In genomic region chr13:77318741-77319140, GRCh38 we compare ENCODE assay signal across 22 cellular contexts. TPM values are rescaled to one million over a fixed set of nuclear protein-coding genes. Genes with fewer than 3 reads are reported as not detected.
DNase-seq lines count a peak whose midpoint lies in the region; ATAC-seq, FAIRE-seq and TF ChIP-seq lines count a peak whose summit lies in the region.
"Had no signal": no experiment of that assay in that cellular context is flagged by ENCODE, and none has a peak within 500 bp of the region (broad histone marks: within the 10 kb centered on the region; RNA-seq: fewer than 3 reads in every experiment).

No MANE protein-coding gene starts in this region.

- H3K27ac ChIP-seq in HepG2 (ENCODE audit: extremely low read length, insufficient read depth, low read length) (no peak overlapping the region), right lobe of liver (no peak overlapping the region), endothelial cell of umbilical vein (ENCODE audit: insufficient read depth, low read depth, low read length) (no peak overlapping the region), adrenal gland (no peak overlapping the region)
- H3K27ac ChIP-seq: brain microvascular endothelial cell, psoas muscle had no signal

- dilution Hi-C loops in endothelial cell of umbilical vein (cut with MboI; ENCODE audit: extremely low pct_ligation_motif_present, low sequenced_read_pairs): no loop called here

- no peaks in the 10 kb centered on the region; a peak in 1 of 5 replicates for H3K36me3 ChIP-seq in HepG2 (replicated peaks in 1 of 2; ENCODE audit: control insufficient read depth in 1 of 2, insufficient read depth in 2 of 2, low read length in 2 of 2)
- H3K36me3 ChIP-seq in right lobe of liver: no peaks in the 10 kb centered on the region
- H3K36me3 ChIP-seq in Loucy (ENCODE audit: insufficient read depth, low read length): no peaks in the 10 kb centered on the region
- no peaks in the 10 kb centered on the region for H3K36me3 ChIP-seq in endothelial cell of umbilical vein (ENCODE audit: control insufficient read depth in 2 of 2, extremely low read depth in 1 of 2, insufficient read depth in 2 of 2, low read length in 2 of 2)
- no peaks in the 10 kb centered on the region for H3K36me3 ChIP-seq in adrenal gland (replicated peaks in 1 of 2)
- H3K36me3 ChIP-seq: brain microvascular endothelial cell had no signal

- no peaks in the 10 kb centered on the region for H3K27me3 Mint-ChIP-seq in stimulated activated naive CD8-positive, alpha-beta T cell treated with anti-CD3 and anti-CD28 coated beads, Interleukin-15, amount 100 ng/mL, for 72 hours
- H3K27me3 Mint-ChIP-seq: activated CD4-positive, alpha-beta memory T cell treated with anti-CD3 and anti-CD28 coated beads for 36 hours had no signal

- TF ChIP-seq EP300 in HepG2 (IDR thresholded peaks at IDR 0.05; ENCODE audit: low read depth in 2 of 2, low read length in 2 of 2): no peak
- no peak for TF ChIP-seq EP300 in HepG2 (CRISPR knock-in tag; IDR thresholded peaks at IDR 0.05; ENCODE audit: borderline replicate concordance)

- in situ Hi-C loops in HepG2 (cut with HindIII; ENCODE audit: extremely low pct_ligation_motif_present, low pct_unique_long_range_greater_than_20kb): no loop called here

- CTCF ChIA-PET in HepG2 (lab: Yijun Ruan, JAX; ENCODE audit: low intra/inter-chr PET ratio, low total read pairs) (no interaction called here), endothelial cell of umbilical vein (lab: Charles Lee) (interaction anchor here (1.0 to 1.4 kb wide), 3 partner anchors 9 to 24 kb away, joined by 3 to 5 read pairs (median 3); no protein-coding TSS in a partner anchor)

- H3K79me2 ChIP-seq in HepG2 (ENCODE audit: insufficient read depth, low read length) (peaks cover 59% of the 10 kb centered on the region), Loucy (ENCODE audit: insufficient read depth, low read length) (peaks cover 99% of the 10 kb centered on the region), endothelial cell of umbilical vein (ENCODE audit: control insufficient read depth, insufficient read depth, low read length) (peaks cover 77% of the 10 kb centered on the region)

- H3F3A ChIP-seq in Loucy (ENCODE audit: low read depth): no peaks in the 10 kb centered on the region

- H3K9me2 ChIP-seq in Loucy (replicated peaks; ENCODE audit: low read depth, low read length): no peaks in the 10 kb centered on the region

- H3K9me3 ChIP-seq in HepG2 (ENCODE audit: low read length) (no peaks in the 10 kb centered on the region), right lobe of liver (no peaks in the 10 kb centered on the region), Loucy (ENCODE audit: insufficient read depth, low read depth, low read length) (no peaks in the 10 kb centered on the region), endothelial cell of umbilical vein (replicated peaks; ENCODE audit: control insufficient read depth, insufficient read depth, low read length) (no peaks in the 10 kb centered on the region), adrenal gland (replicated peaks in 1 of 3) (no peaks in the 10 kb centered on the region)
- H3K9me3 ChIP-seq: psoas muscle had no signal

- DNase-seq in HepG2 (ENCODE audit: low spot score): no peak
- no peak for DNase-seq in right lobe of liver
- no peak for DNase-seq in endothelial cell of umbilical vein (ENCODE audit: low read depth, low spot score)
- no peak for DNase-seq in stimulated activated naive CD8-positive, alpha-beta T cell treated with anti-CD3 and anti-CD28 coated beads, Interleukin-15, amount 100 ng/mL, for 72 hours
- DNase-seq in adrenal gland: no peak
- DNase-seq in NOMO-1 treated with DMSO at 0.1 percent for 48 hours (lab: John Stamatoyannopoulos, UW; ENCODE audit: unreplicated experiment): no peak
- DNase-seq: activated CD4-positive, alpha-beta memory T cell treated with anti-CD3 and anti-CD28 coated beads for 36 hours; amniotic stem cell; brain microvascular endothelial cell; hippocampal formation; left colon; NCI-H1105 treated with DMSO at 0.1 percent for 48 hours; NCI-H2029; NCI-H226; NCI-H69; nucleus accumbens; psoas muscle; SW 1271 had no signal

- H3K4me3 ChIP-seq in HepG2 (replicated peaks in 1 of 3; ENCODE audit: insufficient read depth in 1 of 3, low read depth in 2 of 3, low read length in 3 of 3) (no peak overlapping the region), right lobe of liver (no peak overlapping the region), Loucy (ENCODE audit: low read length, poor library complexity, severe bottlenecking) (no peak overlapping the region), endothelial cell of umbilical vein (replicated peaks in 1 of 3; ENCODE audit: insufficient read depth in 1 of 3, low read depth in 1 of 3, low read length in 3 of 3) (no peak overlapping the region), adrenal gland (no peak overlapping the region)
- H3K4me3 ChIP-seq: GM23338, psoas muscle had no signal

- FAIRE-seq in HepG2 (lab: Jason Lieb, UNC) (no peak), endothelial cell of umbilical vein (lab: Jason Lieb, UNC) (no peak)
- FAIRE-seq: RCC 7860 had no signal

- H3K9ac ChIP-seq in HepG2 (ENCODE audit: insufficient read depth, low read depth, low read length): no peak overlapping the region
- H3K9ac ChIP-seq in Loucy (ENCODE audit: low read depth, low read length, poor library complexity, severe bottlenecking): no peak overlapping the region
- H3K9ac ChIP-seq in endothelial cell of umbilical vein (replicated peaks; ENCODE audit: extremely low read depth, insufficient read depth, low read length): no peak overlapping the region

- no peaks in the 10 kb centered on the region for H3K9me3 Mint-ChIP-seq in stimulated activated naive CD8-positive, alpha-beta T cell treated with anti-CD3 and anti-CD28 coated beads, Interleukin-15, amount 100 ng/mL, for 72 hours
- H3K9me3 Mint-ChIP-seq: activated CD4-positive, alpha-beta memory T cell treated with anti-CD3 and anti-CD28 coated beads for 36 hours; GM23338 had no signal

- H4K20me1 ChIP-seq in HepG2 (ENCODE audit: insufficient read depth, low read length) (no peaks in the 10 kb centered on the region; the same call in none of the 2 replicates), Loucy (ENCODE audit: insufficient read depth, low read length, poor library complexity, severe bottlenecking) (peaks cover 82% of the 10 kb centered on the region), endothelial cell of umbilical vein (replicated peaks; ENCODE audit: control insufficient read depth, extremely low read depth, insufficient read depth, low read length) (no peaks in the 10 kb centered on the region)

- no TSS peak for BruUV-seq in HepG2 (replicated peaks; lab: Mats Ljungman, UMichigan)
- no TSS peak for BruUV-seq in endothelial cell of umbilical vein (replicated peaks; lab: Mats Ljungman, UMichigan)

- intact Hi-C loops in HepG2 (cut with micrococcal nuclease; ENCODE audit: unreplicated experiment): no loop called here
- intact Hi-C loops in right lobe of liver (cut with DNase I): no loop called here
- intact Hi-C loops in endothelial cell of umbilical vein (cut with micrococcal nuclease): no loop called here
- intact Hi-C loops in adrenal gland (cut with DNase I): no loop called here

- H3K27me3 ChIP-seq in HepG2 (ENCODE audit: control insufficient read depth in 1 of 2, insufficient read depth in 2 of 2, low read length in 2 of 2) (no peaks in the 10 kb centered on the region), right lobe of liver (no peaks in the 10 kb centered on the region), Loucy (ENCODE audit: insufficient read depth, low read length, poor library complexity, severe bottlenecking) (no peaks in the 10 kb centered on the region), endothelial cell of umbilical vein (ENCODE audit: control insufficient read depth in 2 of 2, insufficient read depth in 2 of 2, low read length in 2 of 2) (no peaks in the 10 kb centered on the region), adrenal gland (no peaks in the 10 kb centered on the region)
- H3K27me3 ChIP-seq: brain microvascular endothelial cell had no signal

- no peaks in the 10 kb centered on the region for H3K9me1 ChIP-seq in endothelial cell of umbilical vein (replicated peaks; ENCODE audit: control insufficient read depth, extremely low read depth, insufficient read depth, low read length)

- WGBS in HepG2 (ENCODE audit: low lambda C conversion rate): 78% methylated on average over 2 of the region's 2 CpGs
- WGBS in right lobe of liver (ENCODE audit: insufficient coverage, low coverage, low lambda C conversion rate, missing lambda C conversion rate): 84% methylated on average over 2 of the region's 2 CpGs
- 69 to 88% (median 74%) methylated on average over 2 of the region's 2 CpGs for WGBS in adrenal gland, 4 donors

- POLR2A ChIA-PET in HepG2 (lab: Yijun Ruan, JAX): no interaction called here
- POLR2A ChIA-PET in endothelial cell of umbilical vein (lab: Charles Lee): no interaction called here

- TF ChIP-seq RAD21 in HepG2 (CRISPR knock-in tag; IDR thresholded peaks at IDR 0.05): no peak

- H3K4me3 Mint-ChIP-seq in stimulated activated naive CD8-positive, alpha-beta T cell treated with anti-CD3 and anti-CD28 coated beads, Interleukin-15, amount 100 ng/mL, for 72 hours: no peak overlapping the region
- H3K4me3 Mint-ChIP-seq: activated CD4-positive, alpha-beta memory T cell treated with anti-CD3 and anti-CD28 coated beads for 36 hours; GM23338 had no signal

- H3K4me1 ChIP-seq in HepG2 (ENCODE audit: insufficient read depth, low read length): peaks cover 13% of the 10 kb centered on the region
- H3K4me1 ChIP-seq in right lobe of liver: peaks cover 0 to 9% (median under 1%) of the 10 kb centered on the region in 4 donors
- peaks cover 63% of the 10 kb centered on the region for H3K4me1 ChIP-seq in Loucy (ENCODE audit: insufficient read depth, low read length, poor library complexity, severe bottlenecking)
- peaks cover 15% of the 10 kb centered on the region for H3K4me1 ChIP-seq in endothelial cell of umbilical vein (ENCODE audit: control insufficient read depth, extremely low read depth, insufficient read depth, low read length)
- peaks cover 0 to 46% of the 10 kb centered on the region in 2 donors for H3K4me1 ChIP-seq in adrenal gland (replicated peaks in 1 of 2)

- TF ChIP-seq POLR2A in HepG2 (IDR thresholded peaks at IDR 0.05; ENCODE audit: insufficient read depth in 1 of 2, low read depth in 2 of 2, low read length in 2 of 2) (no peak), right lobe of liver (IDR thresholded peaks at IDR 0.05) (no peak), endothelial cell of umbilical vein (IDR thresholded peaks at IDR 0.05; ENCODE audit: low read depth, low read length) (no peak), adrenal gland (IDR thresholded peaks at IDR 0.05) (no peak)

- peaks cover 93% of the 10 kb centered on the region for H3K4me1 Mint-ChIP-seq in stimulated activated naive CD8-positive, alpha-beta T cell treated with anti-CD3 and anti-CD28 coated beads, Interleukin-15, amount 100 ng/mL, for 72 hours

- ATAC-seq in HepG2 (no peak), right lobe of liver (no peak), HG03432 (IDR thresholded peaks at IDR 0.05; ENCODE audit: unreplicated experiment) (no peak)
- peak; percentile 36 for ATAC-seq in stimulated activated naive CD8-positive, alpha-beta T cell treated with anti-CD3 and anti-CD28 coated beads, Interleukin-15, amount 100 ng/mL, for 72 hours
- ATAC-seq: GM23338, left colon, psoas muscle had no signal

- TF ChIP-seq CTCF in HepG2 (CRISPR knock-in tag; IDR thresholded peaks at IDR 0.05) (no peak), right lobe of liver (IDR thresholded peaks at IDR 0.05) (no peak), Loucy (conservative IDR thresholded peaks at IDR 0.05; ENCODE audit: low read length) (no peak), endothelial cell of umbilical vein (IDR thresholded peaks at IDR 0.05; ENCODE audit: extremely low read depth in 1 of 2, insufficient read depth in 1 of 2, low read depth in 1 of 2, low read length in 2 of 2) (no peak), adrenal gland (IDR thresholded peaks at IDR 0.05) (no peak)

- no peak overlapping the region for H2AFZ ChIP-seq in HepG2 (ENCODE audit: low read length)
- no peak overlapping the region for H2AFZ ChIP-seq in Loucy (ENCODE audit: low read length)
- H2AFZ ChIP-seq in endothelial cell of umbilical vein (ENCODE audit: low read depth, low read length): no peak overlapping the region
- H2AFZ ChIP-seq: GM23338 had no signal

- no peak overlapping the region for H3K27ac Mint-ChIP-seq in stimulated activated naive CD8-positive, alpha-beta T cell treated with anti-CD3 and anti-CD28 coated beads, Interleukin-15, amount 100 ng/mL, for 72 hours
- H3K27ac Mint-ChIP-seq: activated CD4-positive, alpha-beta memory T cell treated with anti-CD3 and anti-CD28 coated beads for 36 hours; GM23338 had no signal

- H3K4me2 ChIP-seq in HepG2 (ENCODE audit: low read depth, low read length) (no peak overlapping the region), Loucy (ENCODE audit: low read depth, low read length, poor library complexity, severe bottlenecking) (peak overlapping the region; percentile 91), endothelial cell of umbilical vein (ENCODE audit: insufficient read depth, low read length) (no peak overlapping the region)
- H3K4me2 ChIP-seq: GM23338 had no signal

RNA-seq across cellular contexts. Expression of gene MYCBP2, which starts 8.2 kb away (rescaled TPM):
- total RNA-seq in HepG2 (2016; rRNA removed; fragmentation: Illumina TruSeq; extraction: Trizol): 35.3 and 62.5 TPM in 2 replicates
- total RNA-seq in HepG2 (2016; cell fraction: cytosol; rRNA removed; fragmentation: Illumina TruSeq; extraction: Trizol; ENCODE audit: low read depth): 7.1 and 7.5 TPM in 2 replicates
- 37.1 and 59.7 TPM in 2 replicates for total RNA-seq in HepG2 (2016; cell fraction: insoluble cytoplasmic fraction; rRNA removed; fragmentation: Illumina TruSeq; extraction: Trizol)
- 13.7 TPM in 2 replicates for total RNA-seq in HepG2 (2016; cell fraction: membrane; rRNA removed; fragmentation: Illumina TruSeq; extraction: Trizol)
- 62.5 and 65.0 TPM in 2 replicates for total RNA-seq in HepG2 (2016; cell fraction: nucleus; rRNA removed; fragmentation: Illumina TruSeq; extraction: Trizol)
- polyA plus RNA-seq in HepG2 (2011; rRNA removed): 14.4 and 16.3 TPM in 2 replicates
- polyA plus RNA-seq in HepG2 (2011; cell fraction: cytosol; rRNA removed): 11.8 and 16.0 TPM in 2 replicates
- 15.9 and 17.8 TPM in 2 replicates for polyA plus RNA-seq in HepG2 (2011; cell fraction: nucleus; rRNA removed)
- 20.3 and 20.9 TPM in 2 replicates for polyA plus RNA-seq in HepG2 (2012)
- 1.5 and 1.7 TPM in 2 replicates for polyA plus RNA-seq in HepG2 (2016; cell fraction: cytosol; fragmentation: Illumina TruSeq; extraction: Trizol; ENCODE audit: low read depth)
- 37.4 and 41.6 TPM in 2 replicates for polyA plus RNA-seq in HepG2 (2016; cell fraction: insoluble cytoplasmic fraction; fragmentation: Illumina TruSeq; extraction: Trizol; ENCODE audit: low read depth)
- polyA plus RNA-seq in HepG2 (2016; cell fraction: membrane; fragmentation: Illumina TruSeq; extraction: Trizol; ENCODE audit: low read depth): 4.3 and 5.2 TPM in 2 replicates
- polyA plus RNA-seq in HepG2 (2016; cell fraction: nucleus; fragmentation: Illumina TruSeq; extraction: Trizol; ENCODE audit: insufficient read depth, low read depth): 37.1 and 37.5 TPM in 2 replicates
- 21.8 and 47.6 TPM in 2 replicates for polyA minus RNA-seq in HepG2 (2011; rRNA and poly(A)+ RNA removed; ENCODE audit: low replicate concordance)
- polyA minus RNA-seq in HepG2 (2011; cell fraction: cytosol; rRNA and poly(A)+ RNA removed): 32.1 and 37.1 TPM in 2 replicates
- 99.5 and 105 TPM in 2 replicates for polyA minus RNA-seq in HepG2 (2011; cell fraction: nucleus; rRNA and poly(A)+ RNA removed)
- 10 to 100 TPM; 27.8 to 50.1 (median 43.2) TPM for total RNA-seq in right lobe of liver
- total RNA-seq in endothelial cell of umbilical vein: 85.8 and 89.8 TPM in 2 replicates
- polyA plus RNA-seq in endothelial cell of umbilical vein: 26.0 and 30.5 TPM in 2 replicates
- polyA plus RNA-seq in endothelial cell of umbilical vein (2011; cell fraction: cytosol; rRNA removed): 37.5 and 38.7 TPM in 2 replicates
- 87.7 and 93.7 TPM in 2 replicates for polyA plus RNA-seq in endothelial cell of umbilical vein (2011; cell fraction: nucleus; rRNA removed)
- polyA plus RNA-seq in endothelial cell of umbilical vein (2012): 49.8 and 57.9 TPM in 2 replicates
- polyA minus RNA-seq in endothelial cell of umbilical vein: 141 and 157 TPM in 2 replicates
- 45.7 TPM for polyA minus RNA-seq in endothelial cell of umbilical vein (2011; cell fraction: cytosol; rRNA and poly(A)+ RNA removed)
- polyA minus RNA-seq in endothelial cell of umbilical vein (2011; cell fraction: nucleus; rRNA and poly(A)+ RNA removed): 238 and 307 TPM in 2 replicates
- 100 to 1,000 TPM in 3 of 8 donors, 10 to 100 TPM in 5; 60.8 to 126 (median 78.7) TPM for total RNA-seq in adrenal gland
- polyA plus RNA-seq in adrenal gland: 10 to 100 TPM; 28.7 to 48.1 (median 44.9) TPM
